In genomic region chr17:72553051-72553755, GRCh38 we compare ENCODE assay signal across 25 cellular contexts.
"Had no signal": no experiment of that assay in that cellular context is flagged by ENCODE, and none has a peak within 500 bp of the region (broad histone marks: within the 10 kb centered on the region; RNA-seq: fewer than 3 reads in every experiment).

No MANE protein-coding gene starts in this region.

- H3K36me3 ChIP-seq: ascending aorta had no signal

- DNase-seq: activated CD4-positive, alpha-beta memory T cell treated with anti-CD3 and anti-CD28 coated beads for 36 hours; activated CD4-positive, alpha-beta T cell treated with anti-CD3 and anti-CD28 coated beads for 1 hour; activated CD4-positive, alpha-beta T cell treated with anti-CD3 and anti-CD28 coated beads, Interleukin-2, amount 10 ng/mL, durations not matched to agents 7 days and 5 days; activated CD8-positive, alpha-beta memory T cell treated with anti-CD3 and anti-CD28 coated beads for 24 hours; activated effector memory CD4-positive, alpha-beta T cell treated with anti-CD3 and anti-CD28 coated beads, Interleukin-2, amount 50 U/mL, for 16 hours; activated naive CD4-positive, alpha-beta T cell treated with Interleukin-2 at 50 U/mL for 16 hours; activated naive CD8-positive, alpha-beta T cell treated with anti-CD3 and anti-CD28 coated beads, Interleukin-2, amount 50 U/mL, for 24 hours; activated T-cell treated with anti-CD3 and anti-CD28 coated beads, Interleukin-2, amount 50 U/mL, for 4 hours; amniotic stem cell; body of pancreas; central memory CD4-positive, alpha-beta T cell; MV-4-11; NCI-H1092 treated with DMSO at 0.1 percent for 48 hours; NCI-H1417 treated with DMSO at 0.1 percent for 48 hours; NCI-H1694 treated with DMSO at 0.1 percent for 48 hours; NCI-H2029 treated with DMSO at 0.1 percent for 48 hours; NCI-H345; NCI-H510A; NCI-H69; PC-3; SHP77 treated with DMSO at 0.1 percent for 48 hours had no signal

- H3K4me1 ChIP-seq: ascending aorta had no signal

- ATAC-seq: activated naive CD4-positive, alpha-beta T cell treated with anti-CD3 and anti-CD28 coated beads, Interleukin-2, amount 50 U/mL, for 72 hours; activated naive CD8-positive, alpha-beta T cell treated with anti-CD3 and anti-CD28 coated beads, Interleukin-2, amount 50 U/mL, for 24 hours; activated T-cell treated with anti-CD3 and anti-CD28 coated beads, Interleukin-2, amount 50 U/mL, for 4 hours; body of pancreas; PC-3; WTC11 had no signal

- H3K9me3 Mint-ChIP-seq: activated CD4-positive, alpha-beta memory T cell treated with anti-CD3 and anti-CD28 coated beads for 36 hours; activated CD4-positive, alpha-beta T cell treated with anti-CD3 and anti-CD28 coated beads, Interleukin-2, amount 10 ng/mL, durations not matched to agents 7 days and 5 days; activated naive CD4-positive, alpha-beta T cell treated with anti-CD3 and anti-CD28 coated beads, Interleukin-2, amount 50 U/mL, for 72 hours; activated naive CD8-positive, alpha-beta T cell treated with anti-CD3 and anti-CD28 coated beads, Interleukin-2, amount 50 U/mL, for 24 hours; activated T-cell treated with anti-CD3 and anti-CD28 coated beads, Interleukin-2, amount 50 U/mL, for 4 hours; T-helper 1 cell treated with Interleukin-12 subunit alpha and Interleukin-12 subunit beta and Interleukin-4 antibody, amounts not matched to agents 30 μg/mL and 1 μg/mL, for 36 hours had no signal

- H3K27ac ChIP-seq: ascending aorta, body of pancreas had no signal

- H3K27ac Mint-ChIP-seq: activated CD4-positive, alpha-beta memory T cell treated with anti-CD3 and anti-CD28 coated beads for 36 hours; activated CD4-positive, alpha-beta T cell treated with anti-CD3 and anti-CD28 coated beads, Interleukin-2, amount 10 ng/mL, durations not matched to agents 7 days and 5 days; activated naive CD4-positive, alpha-beta T cell treated with anti-CD3 and anti-CD28 coated beads, Interleukin-2, amount 50 U/mL, for 72 hours; activated naive CD8-positive, alpha-beta T cell treated with anti-CD3 and anti-CD28 coated beads, Interleukin-2, amount 50 U/mL, for 24 hours; T-helper 1 cell treated with Interleukin-12 subunit alpha and Interleukin-12 subunit beta and Interleukin-4 antibody, amounts not matched to agents 30 μg/mL and 1 μg/mL, for 36 hours; WTC11 had no signal

- H3K27me3 ChIP-seq: ascending aorta, body of pancreas had no signal

- H3K4me3 Mint-ChIP-seq: activated CD4-positive, alpha-beta memory T cell treated with anti-CD3 and anti-CD28 coated beads for 36 hours; activated CD4-positive, alpha-beta T cell treated with anti-CD3 and anti-CD28 coated beads, Interleukin-2, amount 10 ng/mL, durations not matched to agents 7 days and 5 days; activated naive CD8-positive, alpha-beta T cell treated with anti-CD3 and anti-CD28 coated beads, Interleukin-2, amount 50 U/mL, for 24 hours; activated T-cell treated with anti-CD3 and anti-CD28 coated beads, Interleukin-2, amount 50 U/mL, for 4 hours; T-helper 1 cell treated with Interleukin-12 subunit alpha and Interleukin-12 subunit beta and Interleukin-4 antibody, amounts not matched to agents 30 μg/mL and 1 μg/mL, for 36 hours; WTC11 had no signal

- H3K36me3 Mint-ChIP-seq: activated CD4-positive, alpha-beta memory T cell treated with anti-CD3 and anti-CD28 coated beads for 36 hours; activated naive CD4-positive, alpha-beta T cell treated with anti-CD3 and anti-CD28 coated beads, Interleukin-2, amount 50 U/mL, for 72 hours; WTC11 had no signal

- H3K9me3 ChIP-seq: ascending aorta, body of pancreas had no signal

- H3K4me1 Mint-ChIP-seq: activated CD4-positive, alpha-beta T cell treated with anti-CD3 and anti-CD28 coated beads, Interleukin-2, amount 10 ng/mL, durations not matched to agents 7 days and 5 days; activated naive CD8-positive, alpha-beta T cell treated with anti-CD3 and anti-CD28 coated beads, Interleukin-2, amount 50 U/mL, for 24 hours; WTC11 had no signal

- H3K4me3 ChIP-seq: ascending aorta, body of pancreas had no signal

- H3K27me3 Mint-ChIP-seq: activated CD4-positive, alpha-beta T cell treated with anti-CD3 and anti-CD28 coated beads, Interleukin-2, amount 10 ng/mL, durations not matched to agents 7 days and 5 days had no signal
